Comparison of ENCODE assay signal across 12 cellular contexts in genomic region chr9:90053027-90053426, GRCh38.
DNase-seq lines count a peak whose midpoint lies in the region; ATAC-seq, FAIRE-seq and TF ChIP-seq lines count a peak whose summit lies in the region.
"Had no signal": no experiment of that assay in that cellular context is flagged by ENCODE, and none has a peak within 500 bp of the region (broad histone marks: within the 10 kb centered on the region; RNA-seq: fewer than 3 reads in every experiment).

No MANE protein-coding gene starts in this region.

- H3K36me3 ChIP-seq in GM12878 (ENCODE audit: control insufficient read depth in 2 of 2, insufficient read depth in 2 of 2, low read length in 1 of 2) = no peaks in the 10 kb centered on the region
- H3K36me3 ChIP-seq in ascending aorta = no peaks in the 10 kb centered on the region
- H3K36me3 ChIP-seq: heart right ventricle had no signal

- H3K4me1 ChIP-seq in GM12878 (ENCODE audit: control insufficient read depth, insufficient read depth, low read length) = no peaks in the 10 kb centered on the region
- H3K4me1 ChIP-seq in ascending aorta = no peaks in the 10 kb centered on the region

- no peak overlapping the region for H3K27ac Mint-ChIP-seq in activated T-cell treated with anti-CD3 and anti-CD28 coated beads, Interleukin-2, amount 50 U/mL, for 72 hours
- H3K27ac Mint-ChIP-seq in osteocyte (ENCODE audit: unreplicated experiment) = no peak overlapping the region
- H3K27ac Mint-ChIP-seq: CD4-positive, alpha-beta memory T cell had no signal

- no peaks in the 10 kb centered on the region for H3K4me1 Mint-ChIP-seq in activated T-cell treated with anti-CD3 and anti-CD28 coated beads, Interleukin-2, amount 50 U/mL, for 72 hours (ENCODE audit: low read depth)
- no peaks in the 10 kb centered on the region for H3K4me1 Mint-ChIP-seq in activated T-cell treated with anti-CD3 and anti-CD28 coated beads, Interleukin-2, amount 50 U/mL, for 4 hours (ENCODE audit: low read depth)
- H3K4me1 Mint-ChIP-seq in osteocyte (ENCODE audit: unreplicated experiment) = no peaks in the 10 kb centered on the region
- H3K4me1 Mint-ChIP-seq: CD4-positive, alpha-beta memory T cell had no signal

- H3K9ac ChIP-seq in GM12878 (ENCODE audit: control insufficient read depth, insufficient read depth, low read length) = no peak overlapping the region

- no peak for ATAC-seq in activated T-cell treated with anti-CD3 and anti-CD28 coated beads, Interleukin-2, amount 50 U/mL, for 72 hours (replicated peaks in 1 of 2)
- ATAC-seq in activated T-cell treated with anti-CD3 and anti-CD28 coated beads, Interleukin-2, amount 50 U/mL, for 4 hours = no peak
- ATAC-seq in GM12878 (no peak), HG02870 (IDR thresholded peaks at IDR 0.05; ENCODE audit: unreplicated experiment) (no peak), GM19328 (IDR thresholded peaks at IDR 0.05; ENCODE audit: unreplicated experiment) (no peak)
- ATAC-seq: heart right ventricle had no signal

- H3K36me3 Mint-ChIP-seq in activated T-cell treated with anti-CD3 and anti-CD28 coated beads, Interleukin-2, amount 50 U/mL, for 72 hours (ENCODE audit: insufficient read depth in 2 of 2) = peaks cover 4 to 7% of the 10 kb centered on the region in 2 donors
- no peaks in the 10 kb centered on the region for H3K36me3 Mint-ChIP-seq in activated T-cell treated with anti-CD3 and anti-CD28 coated beads, Interleukin-2, amount 50 U/mL, for 4 hours (ENCODE audit: insufficient read depth)
- no peaks in the 10 kb centered on the region for H3K36me3 Mint-ChIP-seq in osteocyte (ENCODE audit: unreplicated experiment)
- H3K36me3 Mint-ChIP-seq: CD4-positive, alpha-beta memory T cell had no signal

- BruUV-seq in GM12878 (replicated peaks; lab: Mats Ljungman, UMichigan) = no TSS peak

- H3K27me3 Mint-ChIP-seq in activated T-cell treated with anti-CD3 and anti-CD28 coated beads, Interleukin-2, amount 50 U/mL, for 72 hours (ENCODE audit: low read depth) = peaks cover 52% of the 10 kb centered on the region
- peaks cover 19% of the 10 kb centered on the region for H3K27me3 Mint-ChIP-seq in activated T-cell treated with anti-CD3 and anti-CD28 coated beads, Interleukin-2, amount 50 U/mL, for 4 hours (ENCODE audit: low read depth)
- peaks cover 15% of the 10 kb centered on the region for H3K27me3 Mint-ChIP-seq in osteocyte (ENCODE audit: unreplicated experiment)

- peaks cover 5 to 11% of the 10 kb centered on the region in 2 donors for H3K9me3 Mint-ChIP-seq in activated T-cell treated with anti-CD3 and anti-CD28 coated beads, Interleukin-2, amount 50 U/mL, for 72 hours
- peaks cover 9% of the 10 kb centered on the region for H3K9me3 Mint-ChIP-seq in activated T-cell treated with anti-CD3 and anti-CD28 coated beads, Interleukin-2, amount 50 U/mL, for 4 hours
- H3K9me3 Mint-ChIP-seq in osteocyte (ENCODE audit: unreplicated experiment) = peaks cover 5% of the 10 kb centered on the region

- in situ Hi-C loops in KBM-7 (cut with MboI; ENCODE audit: low pct_unique_long_range_greater_than_20kb, low sequenced_read_pairs) = no loop called here
- in situ Hi-C loops in GM12878 (cut with MboI) = no loop called here

- CTCF ChIA-PET in GM12878 (lab: Yijun Ruan, JAX) = interaction anchor here (0.8 to 1.2 kb wide), 4 partner anchors 9 to 53 kb away, joined by 3 to 4 read pairs (median 4); no protein-coding TSS in a partner anchor

- no peak for FAIRE-seq in GM12878 (lab: Jason Lieb, UNC)

- H4K20me1 ChIP-seq in GM12878 (ENCODE audit: control insufficient read depth, insufficient read depth) = no peaks in the 10 kb centered on the region

- 22% methylated on average over 5 of the region's 5 CpGs for WGBS in GM12878 (ENCODE audit: insufficient coverage, insufficient replicate concordance, low lambda C conversion rate, missing lambda C conversion rate)

- no peak overlapping the region for H3K27ac ChIP-seq in GM12878 (ENCODE audit: control insufficient read depth, insufficient read depth)
- no peak overlapping the region for H3K27ac ChIP-seq in ascending aorta
- H3K27ac ChIP-seq: heart right ventricle had no signal

- TF ChIP-seq RAD21 in GM12878 (IDR thresholded peaks at IDR 0.05; ENCODE audit: insufficient read depth, low read depth, low read length) = 0 out of 2 replicates have a peak, but pooled peaks have one; percentile 2

- H3K9me3 ChIP-seq in GM12878 (replicated peaks; ENCODE audit: control insufficient read depth, insufficient read depth, low read length) (no peaks in the 10 kb centered on the region), ascending aorta (no peaks in the 10 kb centered on the region)

- RAD21 ChIA-PET in GM12878 (lab: Charles Lee; ENCODE audit: unreplicated experiment) = no interaction called here

- TF ChIP-seq EP300 in GM12878 (IDR thresholded peaks at IDR 0.05; ENCODE audit: borderline replicate concordance in 1 of 2, control insufficient read depth in 1 of 2, low read depth in 2 of 2, low read length in 2 of 2) = no peak

- no peaks in the 10 kb centered on the region for H3K79me2 ChIP-seq in GM12878 (ENCODE audit: control insufficient read depth, insufficient read depth, low read length)

- peak; percentile 8 to 25 for DNase-seq in activated T-cell treated with anti-CD3 and anti-CD28 coated beads, Interleukin-2, amount 50 U/mL, for 72 hours
- DNase-seq in activated T-cell treated with anti-CD3 and anti-CD28 coated beads, Interleukin-2, amount 50 U/mL, for 4 hours = no peak
- DNase-seq in KBM-7 (peak; percentile 7), GM12878 (ENCODE audit: low read depth, low spot score) (no peak), osteocyte (ENCODE audit: extremely low spot score, unreplicated experiment) (peak; percentile 69), ascending aorta (ENCODE audit: low spot score in 2 of 2) (no peak)
- DNase-seq: activated T-cell treated with anti-CD3 and anti-CD28 coated beads, Interleukin-2, amount 50 U/mL, for 1 hour; CD4-positive, alpha-beta memory T cell; heart right ventricle; NCI-H2107 had no signal

- intact Hi-C loops in GM12878 (cut with micrococcal nuclease; ENCODE audit: unreplicated experiment) (no loop called here), ascending aorta (cut with DNase I) (no loop called here)

- no peak overlapping the region for H3K4me2 ChIP-seq in GM12878 (ENCODE audit: control insufficient read depth, insufficient read depth)

- H3K4me3 ChIP-seq in GM12878 (no peak overlapping the region), ascending aorta (no peak overlapping the region)
- H3K4me3 ChIP-seq: heart right ventricle had no signal

- H2AFZ ChIP-seq in GM12878 (ENCODE audit: control insufficient read depth, low read depth, low read length) = no peak overlapping the region

- no peak overlapping the region for H3K4me3 Mint-ChIP-seq in activated T-cell treated with anti-CD3 and anti-CD28 coated beads, Interleukin-2, amount 50 U/mL, for 72 hours
- H3K4me3 Mint-ChIP-seq in activated T-cell treated with anti-CD3 and anti-CD28 coated beads, Interleukin-2, amount 50 U/mL, for 4 hours = no peak overlapping the region
- H3K4me3 Mint-ChIP-seq in osteocyte (ENCODE audit: unreplicated experiment) = no peak overlapping the region
- H3K4me3 Mint-ChIP-seq: CD4-positive, alpha-beta memory T cell had no signal

- SMC1A ChIA-PET in GM12878 (lab: Charles Lee; ENCODE audit: uncharacterized antibody, unreplicated experiment) = interaction anchor here (1.1 to 1.5 kb wide), 2 partner anchors 450 to 455 kb away, joined by 3 to 5 read pairs; no protein-coding TSS in a partner anchor

- H3K27me3 ChIP-seq in GM12878 (replicated peaks in 1 of 2; ENCODE audit: control insufficient read depth in 2 of 2, insufficient read depth in 2 of 2, low read length in 1 of 2) = no peaks in the 10 kb centered on the region; a peak in 2 of 4 replicates
- H3K27me3 ChIP-seq in ascending aorta = no peaks in the 10 kb centered on the region
- H3K27me3 ChIP-seq: heart right ventricle had no signal

- peak; percentile 18 to 37 (median 20); a peak in 2 of 6 replicates for TF ChIP-seq CTCF in GM12878 (IDR thresholded peaks at IDR 0.05 in 2 of 3, conservative IDR thresholded peaks at IDR 0.05 in 1 of 3; ENCODE audit: control insufficient read depth in 2 of 3, extremely low read depth in 1 of 3, insufficient read depth in 1 of 3, low read depth in 3 of 3, low read length in 3 of 3)
- TF ChIP-seq CTCF in osteocyte (IDR thresholded peaks at IDR 0.05) = no peak
- no peak for TF ChIP-seq CTCF in ascending aorta (IDR thresholded peaks at IDR 0.05)

- TF ChIP-seq POLR2A in GM12878 (IDR thresholded peaks at IDR 0.05; ENCODE audit: low read depth, low read length) = no peak

- POLR2A ChIA-PET in GM12878 (lab: Charles Lee) = no interaction called here

TF ChIP-seq in GM12878, 131 proteins besides CTCF, POLR2A, EP300 and RAD21:
- TF ChIP-seq ZNF274 (IDR thresholded peaks at IDR 0.05; ENCODE audit: insufficient read depth, insufficient read length) (no peak), ATF2 (IDR thresholded peaks at IDR 0.05; ENCODE audit: low read length) (no peak), ZZZ3 (IDR thresholded peaks at IDR 0.05; ENCODE audit: control insufficient read depth, insufficient read length, low read depth) (no peak), MYB (IDR thresholded peaks at IDR 0.05; ENCODE audit: borderline replicate concordance, low read depth, low read length) (no peak), TCF7 (IDR thresholded peaks at IDR 0.05; ENCODE audit: borderline replicate concordance) (no peak)

Comparison
In these comparisons a context has a peak if more than half of its experiments do, and no peak if none do; other contexts are left out.
1. DNase-seq: peak in activated T-cell treated with anti-CD3 and anti-CD28 coated beads, Interleukin-2, amount 50 U/mL, for 72 hours (2 of 2), KBM-7 (single experiment) and osteocyte (single experiment); none in activated T-cell treated with anti-CD3 and anti-CD28 coated beads, Interleukin-2, amount 50 U/mL, for 4 hours (single experiment), GM12878 (single experiment) and ascending aorta (0 of 2).
2. CTCF ChIP-seq: peak in GM12878 (3 of 3); none in osteocyte (single experiment) and ascending aorta (0 of 3).